In the genomic region with DNA sequence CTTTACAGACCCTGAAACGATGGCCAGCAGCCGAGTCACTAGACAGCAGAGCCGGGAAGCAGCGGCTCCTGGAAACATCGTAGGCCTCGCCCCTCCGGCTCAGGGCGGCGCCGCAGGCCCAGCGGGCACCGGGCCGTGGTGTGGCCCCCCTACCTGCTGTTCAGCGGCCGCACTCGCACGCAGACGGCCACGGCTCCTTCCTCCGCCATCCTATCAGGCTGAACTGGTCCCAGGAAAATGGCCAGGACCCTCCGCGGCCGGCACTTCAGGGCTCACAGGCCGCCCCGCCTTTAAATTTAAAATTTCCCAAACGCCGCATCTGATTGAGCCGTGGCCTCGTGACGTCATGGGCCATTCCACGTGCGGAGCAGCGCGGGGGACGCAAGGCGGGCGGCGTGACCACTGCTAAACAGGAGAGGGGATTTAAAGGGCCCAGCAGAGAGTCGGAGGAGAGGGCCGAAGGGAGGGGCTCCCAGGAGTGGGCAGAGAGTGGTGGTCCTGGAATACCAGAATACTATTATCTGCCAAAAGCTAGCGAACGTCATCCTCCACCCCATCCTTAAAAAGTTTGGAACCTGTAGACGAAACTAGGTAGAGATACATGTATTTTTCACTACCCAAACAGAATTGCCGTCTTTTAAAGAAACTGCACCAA, we compare ENCODE assay signal across 8 cellular contexts. TPM values are rescaled to one million over a fixed set of nuclear protein-coding genes. Genes with fewer than 3 reads are reported as not detected.
A peak's percentile ranks its signal among the peaks of the same experiment; 100 is the strongest.
DNase-seq lines count a peak whose midpoint lies in the region; ATAC-seq, FAIRE-seq and TF ChIP-seq lines count a peak whose summit lies in the region.

A gene with protein sequence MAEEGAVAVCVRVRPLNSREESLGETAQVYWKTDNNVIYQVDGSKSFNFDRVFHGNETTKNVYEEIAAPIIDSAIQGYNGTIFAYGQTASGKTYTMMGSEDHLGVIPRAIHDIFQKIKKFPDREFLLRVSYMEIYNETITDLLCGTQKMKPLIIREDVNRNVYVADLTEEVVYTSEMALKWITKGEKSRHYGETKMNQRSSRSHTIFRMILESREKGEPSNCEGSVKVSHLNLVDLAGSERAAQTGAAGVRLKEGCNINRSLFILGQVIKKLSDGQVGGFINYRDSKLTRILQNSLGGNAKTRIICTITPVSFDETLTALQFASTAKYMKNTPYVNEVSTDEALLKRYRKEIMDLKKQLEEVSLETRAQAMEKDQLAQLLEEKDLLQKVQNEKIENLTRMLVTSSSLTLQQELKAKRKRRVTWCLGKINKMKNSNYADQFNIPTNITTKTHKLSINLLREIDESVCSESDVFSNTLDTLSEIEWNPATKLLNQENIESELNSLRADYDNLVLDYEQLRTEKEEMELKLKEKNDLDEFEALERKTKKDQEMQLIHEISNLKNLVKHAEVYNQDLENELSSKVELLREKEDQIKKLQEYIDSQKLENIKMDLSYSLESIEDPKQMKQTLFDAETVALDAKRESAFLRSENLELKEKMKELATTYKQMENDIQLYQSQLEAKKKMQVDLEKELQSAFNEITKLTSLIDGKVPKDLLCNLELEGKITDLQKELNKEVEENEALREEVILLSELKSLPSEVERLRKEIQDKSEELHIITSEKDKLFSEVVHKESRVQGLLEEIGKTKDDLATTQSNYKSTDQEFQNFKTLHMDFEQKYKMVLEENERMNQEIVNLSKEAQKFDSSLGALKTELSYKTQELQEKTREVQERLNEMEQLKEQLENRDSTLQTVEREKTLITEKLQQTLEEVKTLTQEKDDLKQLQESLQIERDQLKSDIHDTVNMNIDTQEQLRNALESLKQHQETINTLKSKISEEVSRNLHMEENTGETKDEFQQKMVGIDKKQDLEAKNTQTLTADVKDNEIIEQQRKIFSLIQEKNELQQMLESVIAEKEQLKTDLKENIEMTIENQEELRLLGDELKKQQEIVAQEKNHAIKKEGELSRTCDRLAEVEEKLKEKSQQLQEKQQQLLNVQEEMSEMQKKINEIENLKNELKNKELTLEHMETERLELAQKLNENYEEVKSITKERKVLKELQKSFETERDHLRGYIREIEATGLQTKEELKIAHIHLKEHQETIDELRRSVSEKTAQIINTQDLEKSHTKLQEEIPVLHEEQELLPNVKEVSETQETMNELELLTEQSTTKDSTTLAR (N-terminal part only) (minus strand): TSS at position 233 of the 655 bp plus-strand sequence. CDS start 24 bp downstream, at position 209.

- H3K4me3 ChIP-seq in left ventricle myocardium inferior: peak within 1 kb of the TSS; percentile 81
- peak within 1 kb of the TSS; percentile 63 for H3K4me3 ChIP-seq in urinary bladder (ENCODE audit: low read depth, low read length)

- H3K36me3 Mint-ChIP-seq in activated naive CD8-positive, alpha-beta T cell treated with anti-CD3 and anti-CD28 coated beads, Interleukin-2, amount 50 U/mL, for 24 hours (ENCODE audit: low read depth): peaks cover 22% of the 10 kb centered on the region
- no peaks in the 10 kb centered on the region for H3K36me3 Mint-ChIP-seq in progenitor cell of endocrine pancreas (ENCODE audit: insufficient read depth)

- DNase-seq in GM12891 (ENCODE audit: insufficient read length, low spot score): peak; percentile 40
- peak; percentile 58 for DNase-seq in NCI-H128 (lab: John Stamatoyannopoulos, UW; ENCODE audit: unreplicated experiment)
- peak; percentile 73 for DNase-seq in T follicular helper cell (ENCODE audit: low read depth)
- DNase-seq in activated naive CD8-positive, alpha-beta T cell treated with anti-CD3 and anti-CD28 coated beads, Interleukin-2, amount 50 U/mL, for 24 hours: peak; percentile 89
- peak; percentile 87 for DNase-seq in left ventricle myocardium inferior
- DNase-seq in progenitor cell of endocrine pancreas (ENCODE audit: low spot score, unreplicated experiment): peak; percentile 85

- peak; percentile 94 for ATAC-seq in HG02759 (IDR thresholded peaks at IDR 0.05; ENCODE audit: unreplicated experiment)
- ATAC-seq in activated naive CD8-positive, alpha-beta T cell treated with anti-CD3 and anti-CD28 coated beads, Interleukin-2, amount 50 U/mL, for 24 hours: peak; percentile 83

- peaks cover 17% of the 10 kb centered on the region for H3K4me1 ChIP-seq in left ventricle myocardium inferior
- no peaks in the 10 kb centered on the region for H3K4me1 ChIP-seq in urinary bladder (ENCODE audit: insufficient read depth)

- under 1% methylated on average over 44 of the region's 44 CpGs for WGBS in urinary bladder

- TF ChIP-seq POLR2A in GM12891 (IDR thresholded peaks at IDR 0.05; ENCODE audit: low read depth, low read length): no peak

- peaks cover 13% of the 10 kb centered on the region for H3K27me3 Mint-ChIP-seq in activated naive CD8-positive, alpha-beta T cell treated with anti-CD3 and anti-CD28 coated beads, Interleukin-2, amount 50 U/mL, for 24 hours
- no peaks in the 10 kb centered on the region for H3K27me3 Mint-ChIP-seq in progenitor cell of endocrine pancreas

- no peaks in the 10 kb centered on the region for H3K9me3 Mint-ChIP-seq in activated naive CD8-positive, alpha-beta T cell treated with anti-CD3 and anti-CD28 coated beads, Interleukin-2, amount 50 U/mL, for 24 hours
- H3K9me3 Mint-ChIP-seq in progenitor cell of endocrine pancreas (ENCODE audit: low read depth): no peaks in the 10 kb centered on the region

- peaks cover 5% of the 10 kb centered on the region for H3K27me3 ChIP-seq in left ventricle myocardium inferior (ENCODE audit: low read depth)

- H3K4me3 Mint-ChIP-seq in activated naive CD8-positive, alpha-beta T cell treated with anti-CD3 and anti-CD28 coated beads, Interleukin-2, amount 50 U/mL, for 24 hours: peak within 1 kb of the TSS; percentile 92
- H3K4me3 Mint-ChIP-seq in progenitor cell of endocrine pancreas (ENCODE audit: low read depth): peak within 1 kb of the TSS; percentile 86

- intact Hi-C loops in left ventricle myocardium inferior (cut with micrococcal nuclease): no loop called here

- H3K4me1 Mint-ChIP-seq in activated naive CD8-positive, alpha-beta T cell treated with anti-CD3 and anti-CD28 coated beads, Interleukin-2, amount 50 U/mL, for 24 hours: peaks cover 22% of the 10 kb centered on the region
- peaks cover 23% of the 10 kb centered on the region for H3K4me1 Mint-ChIP-seq in progenitor cell of endocrine pancreas (ENCODE audit: low read depth)

- FAIRE-seq in GM12891 (lab: Jason Lieb, UNC): peak; percentile 84

- TF ChIP-seq CTCF in left ventricle myocardium inferior (IDR thresholded peaks at IDR 0.05; ENCODE audit: borderline replicate concordance) (no peak), progenitor cell of endocrine pancreas (IDR thresholded peaks at IDR 0.05; ENCODE audit: unreplicated experiment) (no peak)

- H3K27ac ChIP-seq in left ventricle myocardium inferior (replicated peaks): peak within 1 kb of the TSS; percentile 55
- peak within 1 kb of the TSS; percentile 53 for H3K27ac ChIP-seq in urinary bladder (ENCODE audit: low read depth)

- H3K9me3 ChIP-seq in left ventricle myocardium inferior (replicated peaks): no peaks in the 10 kb centered on the region

- H3K27ac Mint-ChIP-seq in activated naive CD8-positive, alpha-beta T cell treated with anti-CD3 and anti-CD28 coated beads, Interleukin-2, amount 50 U/mL, for 24 hours: peak within 1 kb of the TSS; percentile 88
- peak within 1 kb of the TSS; percentile 99 for H3K27ac Mint-ChIP-seq in progenitor cell of endocrine pancreas

- H3K36me3 ChIP-seq in left ventricle myocardium inferior (no peaks in the 10 kb centered on the region), urinary bladder (ENCODE audit: insufficient read depth) (no peaks in the 10 kb centered on the region)

TF ChIP-seq in GM12891, 5 proteins besides CTCF, POLR2A, EP300 and RAD21:
- TF ChIP-seq PAX5 (IDR thresholded peaks at IDR 0.05; ENCODE audit: insufficient read depth, low read length, severe bottlenecking) (peak; percentile 76), TAF1 (IDR thresholded peaks at IDR 0.05; ENCODE audit: low read depth, low read length) (no peak), POLR2AphosphoS5 (IDR thresholded peaks at IDR 0.05; ENCODE audit: low read depth, low read length) (0 out of 2 replicates have a peak, but pooled peaks have one; percentile 22)

RNA-seq across cellular contexts. Expression of the gene that starts here (rescaled TPM):
- polyA plus RNA-seq in GM12891 (2012; ENCODE audit: low read depth, missing spikeins): 5.7 TPM
- 0.85 TPM for total RNA-seq in left ventricle myocardium inferior
- 16.5 and 17.0 TPM in 2 replicates for total RNA-seq in progenitor cell of endocrine pancreas
- total RNA-seq in urinary bladder: 21.8 TPM
- 0.66 TPM for polyA plus RNA-seq in urinary bladder

Comparison
In these comparisons a context has a peak if more than half of its experiments do, and no peak if none do; other contexts are left out.
1. Peak in every context shown above with its lines: DNase-seq, ATAC-seq, H3K4me3 ChIP-seq and H3K27ac ChIP-seq.
2. Peak in DNase-seq, H3K4me3 ChIP-seq and H3K27ac ChIP-seq in left ventricle myocardium inferior; RNA of the gene not detected or under 1 TPM.